Comparison of ENCODE assay signal across 9 cellular contexts in the genomic region with DNA sequence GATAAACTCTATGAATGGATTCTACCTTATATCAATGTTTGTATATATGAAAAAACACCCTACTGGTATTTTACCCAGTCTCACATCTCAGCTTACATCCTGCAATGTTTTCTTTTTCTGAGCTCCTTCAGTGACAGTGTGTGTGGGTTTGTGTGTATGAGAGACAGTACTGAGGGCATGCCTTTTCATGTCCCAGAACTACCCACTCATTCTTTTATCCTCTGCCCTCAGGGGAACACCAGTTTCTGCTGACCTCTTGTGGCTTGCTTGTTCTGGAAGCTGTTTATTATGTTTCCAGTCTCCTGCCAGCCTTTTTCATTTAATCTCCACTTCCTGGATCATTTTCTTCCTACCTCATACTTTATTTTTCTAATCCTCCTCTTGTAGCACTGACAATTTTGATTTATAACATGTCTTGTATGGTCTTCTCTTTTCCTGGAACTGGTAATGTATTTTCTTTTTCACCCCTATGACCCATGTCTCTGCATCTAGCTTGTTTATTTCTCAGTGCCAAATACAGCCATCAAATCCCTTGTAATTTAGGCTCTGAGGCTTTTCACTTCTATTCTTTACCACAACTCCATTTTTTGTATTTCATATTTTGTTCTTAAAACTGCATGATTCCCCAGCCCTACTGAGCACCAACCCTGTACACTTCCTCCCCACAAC.
DNase-seq lines count a peak whose midpoint lies in the region; ATAC-seq and TF ChIP-seq lines count a peak whose summit lies in the region.
"Had no signal": no experiment of that assay in that cellular context is flagged by ENCODE, and none has a peak within 500 bp of the region (broad histone marks: within the 10 kb centered on the region; RNA-seq: fewer than 3 reads in every experiment).

No MANE protein-coding gene starts in this region.

- no peaks in the 10 kb centered on the region for H3K27me3 ChIP-seq in tibial nerve

- no peaks in the 10 kb centered on the region for H3K9me3 ChIP-seq in tibial nerve
- H3K9me3 ChIP-seq in OCI-LY7 (ENCODE audit: low read length): no peaks in the 10 kb centered on the region

- no peaks in the 10 kb centered on the region for H3K9me2 ChIP-seq in OCI-LY7 (ENCODE audit: insufficient read depth, low read length)

- no peak overlapping the region for H2AFZ ChIP-seq in OCI-LY7 (ENCODE audit: low read length)

- no peak overlapping the region for H3K4me2 ChIP-seq in OCI-LY7 (ENCODE audit: low read length)

- no peaks in the 10 kb centered on the region for H4K20me1 ChIP-seq in OCI-LY7 (ENCODE audit: insufficient read depth, low read length)

- no peaks in the 10 kb centered on the region for H3K9me3 Mint-ChIP-seq in effector memory CD8-positive, alpha-beta T cell
- H3K9me3 Mint-ChIP-seq: CD14-positive monocyte had no signal

- TF ChIP-seq CTCF in 22Rv1 (IDR thresholded peaks at IDR 0.05): peak; percentile 11; the same call in 1 of the 2 replicates
- TF ChIP-seq CTCF in tibial nerve (IDR thresholded peaks at IDR 0.05): no peak
- TF ChIP-seq CTCF in OCI-LY7 (conservative IDR thresholded peaks at IDR 0.05; ENCODE audit: low read length): no peak

- H3K4me1 Mint-ChIP-seq in effector memory CD8-positive, alpha-beta T cell (ENCODE audit: low read depth in 2 of 2): peaks cover 5 to 11% of the 10 kb centered on the region in 2 donors
- H3K4me1 Mint-ChIP-seq: CD14-positive monocyte had no signal

- ATAC-seq in GM19043 (IDR thresholded peaks at IDR 0.05; ENCODE audit: low read depth, unreplicated experiment) (peak; percentile 89), HG03571 (IDR thresholded peaks at IDR 0.05; ENCODE audit: unreplicated experiment) (peak; percentile 69), HG03521 (IDR thresholded peaks at IDR 0.05; ENCODE audit: unreplicated experiment) (no peak)
- ATAC-seq in effector memory CD8-positive, alpha-beta T cell (replicated peaks): peak; percentile 40

- no peaks in the 10 kb centered on the region for H3K36me3 Mint-ChIP-seq in effector memory CD8-positive, alpha-beta T cell (ENCODE audit: insufficient read depth)
- H3K36me3 Mint-ChIP-seq: CD14-positive monocyte had no signal

- H3K4me3 ChIP-seq in tibial nerve: no peak overlapping the region
- no peak overlapping the region for H3K4me3 ChIP-seq in OCI-LY7 (ENCODE audit: low read depth, low read length, poor library complexity, severe bottlenecking)

- no peak for DNase-seq in effector memory CD8-positive, alpha-beta T cell
- DNase-seq in tibial nerve (ENCODE audit: low spot score in 2 of 2) (no peak), OCI-LY7 (ENCODE audit: low spot score) (no peak), NCI-H2227 treated with DMSO at 0.1 percent for 48 hours (lab: John Stamatoyannopoulos, UW) (no peak)

- intact Hi-C loops in OCI-LY7 (cut with micrococcal nuclease; ENCODE audit: unreplicated experiment): no loop called here

- H3K36me3 ChIP-seq in tibial nerve (no peaks in the 10 kb centered on the region), OCI-LY7 (ENCODE audit: insufficient read depth, low read length) (no peaks in the 10 kb centered on the region)

- no TSS peak for BruUV-seq in OCI-LY7 (replicated peaks; lab: Mats Ljungman, UMichigan)

- H3K27ac ChIP-seq in 22Rv1: no peak overlapping the region
- H3K27ac ChIP-seq in tibial nerve: no peak overlapping the region
- no peak overlapping the region for H3K27ac ChIP-seq in OCI-LY7 (ENCODE audit: low read depth, low read length, poor library complexity, severe bottlenecking)

- no peaks in the 10 kb centered on the region for H3K27me3 Mint-ChIP-seq in effector memory CD8-positive, alpha-beta T cell

- CTCF ChIA-PET in OCI-LY7 (lab: Charles Lee; ENCODE audit: unreplicated experiment): no interaction called here

- TF ChIP-seq POLR2A in tibial nerve (IDR thresholded peaks at IDR 0.05): no peak

- no peaks in the 10 kb centered on the region for H3K4me1 ChIP-seq in tibial nerve
- H3K4me1 ChIP-seq in OCI-LY7 (ENCODE audit: insufficient read depth, low read length, poor library complexity, severe bottlenecking): no peaks in the 10 kb centered on the region

- TF ChIP-seq EP300 in tibial nerve (IDR thresholded peaks at IDR 0.05): no peak

- no peak overlapping the region for H3K4me3 Mint-ChIP-seq in effector memory CD8-positive, alpha-beta T cell
- H3K4me3 Mint-ChIP-seq: CD14-positive monocyte had no signal

- H3K27ac Mint-ChIP-seq in effector memory CD8-positive, alpha-beta T cell: peak overlapping the region; percentile 3 to 42
- H3K27ac Mint-ChIP-seq: CD14-positive monocyte had no signal

- POLR2A ChIA-PET in OCI-LY7 (lab: Charles Lee): no interaction called here

- H3K79me2 ChIP-seq in OCI-LY7 (ENCODE audit: insufficient read depth, low read depth, low read length): no peaks in the 10 kb centered on the region
